Comparison of ENCODE assay signal across 14 cellular contexts in genomic region chr1:219155140-219155539, GRCh38. TPM values are rescaled to one million over a fixed set of nuclear protein-coding genes. Genes with fewer than 3 reads are reported as not detected.
DNase-seq lines count a peak whose midpoint lies in the region; ATAC-seq and TF ChIP-seq lines count a peak whose summit lies in the region.
"Had no signal": no experiment of that assay in that cellular context is flagged by ENCODE, and none has a peak within 500 bp of the region (broad histone marks: within the 10 kb centered on the region; RNA-seq: fewer than 3 reads in every experiment).

No MANE protein-coding gene starts in this region.

- DNase-seq in EL (peak; percentile 22), MV-4-11 (lab: John Stamatoyannopoulos, UW) (peak; percentile 8), cardiac fibroblast (ENCODE audit: low read depth in 2 of 2) (peak; percentile 55 to 58), myocyte (ENCODE audit: low read depth) (peak; percentile 49), omental fat pad (ENCODE audit: low spot score) (no peak), NCI-H510A (lab: John Stamatoyannopoulos, UW) (no peak)
- DNase-seq: BE2C; CD4-positive, alpha-beta memory T cell; H9; NCI-H1048; NCI-H146; PC-9 had no signal

- ATAC-seq in omental fat pad (ENCODE audit: low FRiP score) (no peak), HG03520 (IDR thresholded peaks at IDR 0.05; ENCODE audit: unreplicated experiment) (no peak), GM18519 (IDR thresholded peaks at IDR 0.05; ENCODE audit: low FRiP score, unreplicated experiment) (no peak)

- no peak overlapping the region for H3K4me3 ChIP-seq in cardiac fibroblast (replicated peaks in 1 of 2; ENCODE audit: low read depth in 2 of 2, low read length in 2 of 2)
- H3K4me3 ChIP-seq: PC-9 had no signal

- TF ChIP-seq CTCF in cardiac fibroblast (IDR thresholded peaks at IDR 0.05; ENCODE audit: low read depth, low read length) (no peak), omental fat pad (IDR thresholded peaks at IDR 0.05) (no peak)

RNA-seq across cellular contexts. Expression of gene LYPLAL1, which starts 18.5 kb away (rescaled TPM):
- total RNA-seq in myocyte (17.8 and 32.5 TPM in 2 replicates), omental fat pad (10 to 100 TPM in 3 of 4 donors, 1 to 10 TPM in 1; 7.2 to 26.6 (median 20.6) TPM)
- 23.6 TPM for polyA plus RNA-seq in myocyte (2012)

Comparison
In these comparisons a context has a peak if more than half of its experiments do, and no peak if none do; other contexts are left out.
1. DNase-seq: peak in EL (single experiment), MV-4-11 (single experiment), cardiac fibroblast (2 of 2) and myocyte (single experiment); none in omental fat pad (single experiment) and NCI-H510A (single experiment).